Comparison of ENCODE assay signal across 13 cellular contexts in genomic region chr12:104886418-104887401, GRCh38.
DNase-seq lines count a peak whose midpoint lies in the region; ATAC-seq and TF ChIP-seq lines count a peak whose summit lies in the region.
"Had no signal": no experiment of that assay in that cellular context is flagged by ENCODE, and none has a peak within 500 bp of the region (broad histone marks: within the 10 kb centered on the region; RNA-seq: fewer than 3 reads in every experiment).

No MANE protein-coding gene starts in this region.

- CTCF ChIA-PET in activated CD4-positive, alpha-beta memory T cell treated with anti-CD3 and anti-CD28 coated beads, Interleukin-2, amount 10 ng/mL, durations not matched to agents 7 days and 5 days (lab: Charles Lee) = interaction anchor here (1.2 to 1.7 kb wide), 2 partner anchors 11 to 505 kb away, joined by 3 to 4 read pairs; no protein-coding TSS in a partner anchor

- H3K36me3 Mint-ChIP-seq in activated CD4-positive, alpha-beta memory T cell treated with anti-CD3 and anti-CD28 coated beads, Interleukin-2, amount 10 ng/mL, durations not matched to agents 7 days and 5 days (ENCODE audit: low read depth) = peaks cover 2% of the 10 kb centered on the region

- ATAC-seq in RWPE2 (ENCODE audit: low read depth) = peak; percentile 56; the same call in 2 of the 3 replicates
- ATAC-seq in foreskin keratinocyte = no peak
- ATAC-seq: WTC11 had no signal

- H3K27ac ChIP-seq in RWPE2 (ENCODE audit: poor library complexity, severe bottlenecking) (no peak overlapping the region), foreskin keratinocyte (no peak overlapping the region), ascending aorta (no peak overlapping the region)
- H3K27ac ChIP-seq: ovary had no signal

- peaks cover 7% of the 10 kb centered on the region for H3K4me1 Mint-ChIP-seq in activated CD4-positive, alpha-beta memory T cell treated with anti-CD3 and anti-CD28 coated beads, Interleukin-2, amount 10 ng/mL, durations not matched to agents 7 days and 5 days
- H3K4me1 Mint-ChIP-seq: WTC11 had no signal

- TF ChIP-seq CTCF in AG10803 (conservative IDR thresholded peaks at IDR 0.05; ENCODE audit: low read length) = no peak
- no peak for TF ChIP-seq CTCF in RWPE2 (IDR thresholded peaks at IDR 0.05; ENCODE audit: poor library complexity, severe bottlenecking)
- TF ChIP-seq CTCF in foreskin keratinocyte (conservative IDR thresholded peaks at IDR 0.05) = no peak
- TF ChIP-seq CTCF in ascending aorta (IDR thresholded peaks at IDR 0.05) = no peak

- DNase-seq in AG10803 (ENCODE audit: low read depth) = peak; percentile 37
- peak; percentile 71 for DNase-seq in HT-29 (ENCODE audit: low spot score)
- no peak for DNase-seq in RWPE2 (ENCODE audit: low spot score)
- DNase-seq in foreskin keratinocyte = peak; percentile 21 to 52
- DNase-seq in NCI-H2227 treated with DMSO at 0.1 percent for 48 hours (lab: John Stamatoyannopoulos, UW) = no peak
- DNase-seq in stimulated activated CD4-positive, alpha-beta T cell treated with anti-CD3 and anti-CD28 coated beads, Interleukin-4, amount 100 ng/mL, for 4 hours = no peak
- no peak for DNase-seq in ascending aorta (ENCODE audit: low spot score in 2 of 2)
- DNase-seq in activated CD4-positive, alpha-beta memory T cell treated with anti-CD3 and anti-CD28 coated beads, Interleukin-2, amount 10 ng/mL, durations not matched to agents 7 days and 5 days = no peak
- DNase-seq: activated T-cell treated with anti-CD3 and anti-CD28 coated beads, Interleukin-2, amount 50 U/mL, for 24 hours; KBM-7; ovary; SIG-M5 had no signal

- peaks cover 11% of the 10 kb centered on the region for H3K4me1 ChIP-seq in RWPE2 (ENCODE audit: insufficient read depth, poor library complexity, severe bottlenecking)
- H3K4me1 ChIP-seq in foreskin keratinocyte = peaks cover 10% of the 10 kb centered on the region
- H3K4me1 ChIP-seq in ascending aorta = peaks cover 0 to 16% of the 10 kb centered on the region in 2 donors

- H3K27me3 ChIP-seq in RWPE2 (ENCODE audit: insufficient read depth, poor library complexity, severe bottlenecking) (no peaks in the 10 kb centered on the region), foreskin keratinocyte (peaks cover under 1% of the 10 kb centered on the region), ascending aorta (no peaks in the 10 kb centered on the region)
- H3K27me3 ChIP-seq: ovary had no signal

- H3K9me3 Mint-ChIP-seq in activated CD4-positive, alpha-beta memory T cell treated with anti-CD3 and anti-CD28 coated beads, Interleukin-2, amount 10 ng/mL, durations not matched to agents 7 days and 5 days = no peaks in the 10 kb centered on the region

- intact Hi-C loops in ascending aorta (cut with DNase I) = no loop called here

- H3K27me3 Mint-ChIP-seq in activated CD4-positive, alpha-beta memory T cell treated with anti-CD3 and anti-CD28 coated beads, Interleukin-2, amount 10 ng/mL, durations not matched to agents 7 days and 5 days = no peaks in the 10 kb centered on the region

- no peak overlapping the region for H3K4me3 ChIP-seq in AG10803 (ENCODE audit: low read length)
- H3K4me3 ChIP-seq in RWPE2 (ENCODE audit: severe bottlenecking) = no peak overlapping the region
- no peak overlapping the region for H3K4me3 ChIP-seq in ascending aorta
- H3K4me3 ChIP-seq: ovary had no signal

- no peaks in the 10 kb centered on the region for H3K9me3 ChIP-seq in RWPE2 (ENCODE audit: severe bottlenecking)
- no peaks in the 10 kb centered on the region for H3K9me3 ChIP-seq in ascending aorta
- H3K9me3 ChIP-seq: ovary had no signal

- POLR2A ChIA-PET in activated CD4-positive, alpha-beta memory T cell treated with anti-CD3 and anti-CD28 coated beads, Interleukin-2, amount 10 ng/mL, durations not matched to agents 7 days and 5 days (lab: Charles Lee) = no interaction called here

- no peak overlapping the region for H3K4me3 Mint-ChIP-seq in activated CD4-positive, alpha-beta memory T cell treated with anti-CD3 and anti-CD28 coated beads, Interleukin-2, amount 10 ng/mL, durations not matched to agents 7 days and 5 days
- H3K4me3 Mint-ChIP-seq: activated T-cell treated with anti-CD3 and anti-CD28 coated beads, Interleukin-2, amount 50 U/mL, for 24 hours; WTC11 had no signal

- H3K27ac Mint-ChIP-seq in activated CD4-positive, alpha-beta memory T cell treated with anti-CD3 and anti-CD28 coated beads, Interleukin-2, amount 10 ng/mL, durations not matched to agents 7 days and 5 days = no peak overlapping the region
- H3K27ac Mint-ChIP-seq: activated T-cell treated with anti-CD3 and anti-CD28 coated beads, Interleukin-2, amount 50 U/mL, for 24 hours; WTC11 had no signal

- H3K36me3 ChIP-seq in RWPE2 (ENCODE audit: low read depth) = no peaks in the 10 kb centered on the region
- H3K36me3 ChIP-seq in ascending aorta = no peaks in the 10 kb centered on the region
- H3K36me3 ChIP-seq: ovary had no signal

Comparison
In these comparisons a context has a peak if more than half of its experiments do, and no peak if none do; other contexts are left out.
1. DNase-seq: peak in AG10803 (single experiment), HT-29 (single experiment) and foreskin keratinocyte (2 of 2); none in RWPE2 (single experiment), NCI-H2227 treated with DMSO at 0.1 percent for 48 hours (single experiment), stimulated activated CD4-positive, alpha-beta T cell treated with anti-CD3 and anti-CD28 coated beads, Interleukin-4, amount 100 ng/mL, for 4 hours (0 of 2), ascending aorta (0 of 2) and activated CD4-positive, alpha-beta memory T cell treated with anti-CD3 and anti-CD28 coated beads, Interleukin-2, amount 10 ng/mL, durations not matched to agents 7 days and 5 days (single experiment).